ENCODE assay signal across 23 cellular contexts in genomic region chr11:1038921-1039320, GRCh38. TPM values are rescaled to one million over a fixed set of nuclear protein-coding genes. Genes with fewer than 3 reads are reported as not detected.
DNase-seq lines count a peak whose midpoint lies in the region; ATAC-seq, FAIRE-seq and TF ChIP-seq lines count a peak whose summit lies in the region.
"Had no signal": no experiment of that assay in that cellular context is flagged by ENCODE, and none has a peak within 500 bp of the region (broad histone marks: within the 10 kb centered on the region; RNA-seq: fewer than 3 reads in every experiment).

No MANE protein-coding gene starts in this region.

- DNase-seq in HTR-8/SVneo (ENCODE audit: insufficient read length, low spot score) = no peak
- no peak for DNase-seq in WTC11 (ENCODE audit: low spot score)
- peak; percentile 12 for DNase-seq in glutamatergic neuron
- peak in 3 of 6 donors; percentile 17 to 41 (median 41) for DNase-seq in pancreas
- no peak for DNase-seq in OCI-M1 (lab: John Stamatoyannopoulos, UW)
- DNase-seq in H4 (ENCODE audit: low spot score) = no peak
- DNase-seq in posterior vena cava (ENCODE audit: low spot score) = no peak
- DNase-seq: ACHN; CD4-positive, alpha-beta T cell; COR-L47; DMS79 treated with DMSO at 0.1 percent for 48 hours; GM23248; MM.1S; NCI-H1048; NCI-H1417 treated with DMSO at 0.1 percent for 48 hours; NCI-H187; NCI-H446; NCI-H526; PC-9; RPMI8226; SHP77 treated with DMSO at 0.1 percent for 48 hours had no signal

- H3K36me3 Mint-ChIP-seq in WTC11 = no peaks in the 10 kb centered on the region
- no peaks in the 10 kb centered on the region for H3K36me3 Mint-ChIP-seq in glutamatergic neuron (ENCODE audit: unreplicated experiment)

- 90 to 95% methylated on average over 12 of the region's 12 CpGs for WGBS in pancreas, 2 donors

- peak overlapping the region in 3 of 4 donors; percentile 78 to 84 (median 83) for H3K27ac ChIP-seq in pancreas
- H3K27ac ChIP-seq: GM23248, SK-N-MC had no signal

- H3K27me3 Mint-ChIP-seq in WTC11 (ENCODE audit: low read depth) (no peaks in the 10 kb centered on the region), glutamatergic neuron (ENCODE audit: unreplicated experiment) (peaks cover 4% of the 10 kb centered on the region)
- H3K27me3 Mint-ChIP-seq: CD4-positive, alpha-beta T cell had no signal

- peaks cover 27 to 36% (median 28%) of the 10 kb centered on the region in 3 donors for H3K4me1 ChIP-seq in pancreas

- intact Hi-C loops in pancreas (cut with DNase I) = no loop called here
- intact Hi-C loops in posterior vena cava (cut with DNase I) = no loop called here

- H3K4me3 Mint-ChIP-seq in WTC11 = no peak overlapping the region
- H3K4me3 Mint-ChIP-seq in glutamatergic neuron (ENCODE audit: unreplicated experiment) = no peak overlapping the region
- H3K4me3 Mint-ChIP-seq: CD4-positive, alpha-beta T cell had no signal

- H3K4me1 Mint-ChIP-seq in WTC11 = no peaks in the 10 kb centered on the region
- peaks cover 1% of the 10 kb centered on the region for H3K4me1 Mint-ChIP-seq in glutamatergic neuron (ENCODE audit: low read depth, unreplicated experiment)

- H3K9me3 Mint-ChIP-seq in WTC11 = no peaks in the 10 kb centered on the region
- H3K9me3 Mint-ChIP-seq in glutamatergic neuron (ENCODE audit: unreplicated experiment) = peaks cover 3% of the 10 kb centered on the region
- H3K9me3 Mint-ChIP-seq: CD4-positive, alpha-beta T cell had no signal

- POLR2A ChIA-PET in WTC11 (lab: Charles Lee) = no interaction called here

- CTCF ChIA-PET in WTC11 (lab: Charles Lee) = no interaction called here

- TF ChIP-seq CTCF in WTC11 (IDR thresholded peaks at IDR 0.05) (no peak), glutamatergic neuron (IDR thresholded peaks at IDR 0.05; ENCODE audit: partially characterized antibody, unreplicated experiment) (no peak), pancreas (IDR thresholded peaks at IDR 0.05) (no peak)

- no peak overlapping the region for H3K4me3 ChIP-seq in pancreas
- H3K4me3 ChIP-seq: BLaER1, GM23248, PC-9, SK-N-MC had no signal

- ATAC-seq in WTC11 (no peak), pancreas (no peak)

- no peaks in the 10 kb centered on the region for H3K36me3 ChIP-seq in pancreas
- H3K36me3 ChIP-seq: BLaER1 had no signal

- H3K27ac Mint-ChIP-seq in WTC11 (0 out of 2 replicates have a peak overlapping the region, but pooled peaks have one; percentile 29), glutamatergic neuron (ENCODE audit: unreplicated experiment) (no peak overlapping the region)
- H3K27ac Mint-ChIP-seq: CD4-positive, alpha-beta T cell had no signal

- H3K9me3 ChIP-seq in pancreas = no peaks in the 10 kb centered on the region
- H3K9me3 ChIP-seq: BLaER1 had no signal

- H3K27me3 ChIP-seq in pancreas = no peaks in the 10 kb centered on the region
- H3K27me3 ChIP-seq: BLaER1 had no signal

- peak; percentile 90 for FAIRE-seq in HTR-8/SVneo (lab: Jason Lieb, UNC)
- FAIRE-seq in pancreas (lab: Jason Lieb, UNC) = no peak

TF ChIP-seq in WTC11, 78 proteins besides CTCF, POLR2A, EP300 and RAD21 (continues in another document):
- TF ChIP-seq ZBTB21 (CRISPR knock-in tag; IDR thresholded peaks at IDR 0.05; ENCODE audit: borderline replicate concordance) = no peak
- no peak for TF ChIP-seq TCF7 (CRISPR knock-in tag; IDR thresholded peaks at IDR 0.05; ENCODE audit: low read depth)
- TF ChIP-seq RORB (CRISPR knock-in tag; IDR thresholded peaks at IDR 0.05) = no peak
- TF ChIP-seq USF1 (CRISPR knock-in tag; IDR thresholded peaks at IDR 0.05) = no peak
- no peak for TF ChIP-seq ZNF219 (CRISPR knock-in tag; IDR thresholded peaks at IDR 0.05; ENCODE audit: borderline replicate concordance)
- TF ChIP-seq E2F5 (CRISPR knock-in tag; IDR thresholded peaks at IDR 0.05) = no peak
- TF ChIP-seq ZMAT4 (CRISPR knock-in tag; IDR thresholded peaks at IDR 0.05) = no peak
- TF ChIP-seq NFATC4 (CRISPR knock-in tag; IDR thresholded peaks at IDR 0.05) = no peak
- no peak for TF ChIP-seq NR2C2 (CRISPR knock-in tag; IDR thresholded peaks at IDR 0.05)
- no peak for TF ChIP-seq ZNF317 (CRISPR knock-in tag; IDR thresholded peaks at IDR 0.05; ENCODE audit: borderline replicate concordance, low read depth)
- no peak for TF ChIP-seq ZSCAN18 (CRISPR knock-in tag; IDR thresholded peaks at IDR 0.05)
- no peak for TF ChIP-seq AR (CRISPR knock-in tag; IDR thresholded peaks at IDR 0.05)
- TF ChIP-seq ZNF263 (CRISPR knock-in tag; IDR thresholded peaks at IDR 0.05; ENCODE audit: low read depth) = no peak
- no peak for TF ChIP-seq ESRRA (CRISPR knock-in tag; IDR thresholded peaks at IDR 0.05; ENCODE audit: borderline replicate concordance)

RNA-seq across cellular contexts. Expression of gene MUC6, which starts 2.4 kb away (rescaled TPM):
- total RNA-seq in WTC11 (2021) (0.05 to 0.13 TPM (median 0.07 TPM) in 3 replicates), glutamatergic neuron (ENCODE audit: unreplicated experiment) (not detected), pancreas (10 to 100 TPM; 25.5 to 99.7 (median 92.2) TPM), posterior vena cava (not detected)
- 100 to 1,000 TPM; 155 to 239 TPM for polyA plus RNA-seq in pancreas
- total RNA-seq in H4 (2014; rRNA removed; shearing (Covaris generic)) = not detected in 2 replicates
- total RNA-seq: CD4-positive, alpha-beta T cell; GM23248 had no signal
- polyA plus RNA-seq: GM23248 had no signal

RNA-seq across cellular contexts. Expression of gene MUC2, which starts 35.8 kb away (rescaled TPM):
- total RNA-seq in WTC11 (2021) (0.07 to 0.60 TPM (median 0.22 TPM) in 3 replicates), glutamatergic neuron (ENCODE audit: unreplicated experiment) (not detected), pancreas (under 1 TPM in 2 of 6 donors, not detected in 4; 0.03 to 0.57 TPM), posterior vena cava (under 1 TPM in 1 of 2 donors, not detected in 1; 0.05 TPM)
- under 1 TPM; 0.04 to 0.05 TPM for polyA plus RNA-seq in pancreas
- not detected in 2 replicates for total RNA-seq in H4 (2014; rRNA removed; shearing (Covaris generic))
- total RNA-seq: CD4-positive, alpha-beta T cell; GM23248 had no signal
- polyA plus RNA-seq: GM23248 had no signal

Comparison
In these comparisons a context has a peak if more than half of its experiments do, and no peak if none do; other contexts are left out.
1. RNA of gene MUC6, which starts 2.4 kb away (total RNA-seq): 25.5 to 99.7 TPM in pancreas; 0.05 to 0.13 TPM in WTC11, not detected in glutamatergic neuron (single experiment), not detected in H4 and not detected in posterior vena cava; every median in the first group is over 10 times any median in the second.